In the genomic region with DNA sequence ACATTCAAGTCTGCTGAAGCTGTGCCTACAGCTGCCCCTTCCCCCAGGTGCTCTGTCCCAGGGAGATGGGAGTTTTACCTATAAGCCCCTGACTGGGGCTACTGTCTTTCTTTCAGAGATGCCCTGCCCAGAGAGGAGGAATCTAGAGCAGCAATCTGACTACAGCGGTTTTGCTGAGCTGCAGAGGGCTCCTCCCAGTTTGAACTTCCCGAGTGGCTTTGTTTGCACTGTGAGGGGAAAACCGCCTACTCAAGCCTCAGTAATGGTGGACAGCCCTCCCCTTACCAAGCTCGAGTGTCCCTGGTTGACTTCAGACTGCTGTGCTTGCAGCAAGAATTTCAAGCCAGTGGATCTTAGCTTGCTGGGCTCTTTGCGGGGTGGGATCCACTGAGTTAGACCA, we compare ENCODE assay signal across 8 cellular contexts. TPM values are rescaled to one million over a fixed set of nuclear protein-coding genes. Genes with fewer than 3 reads are reported as not detected.
DNase-seq lines count a peak whose midpoint lies in the region; ATAC-seq and TF ChIP-seq lines count a peak whose summit lies in the region.
"Not testable (repeated sequence)": the region's sequence is repeated elsewhere in the genome, so short reads cannot be mapped to it uniquely, and the experiment has no call there.
"Had no signal": no experiment of that assay in that cellular context is flagged by ENCODE, and none has a peak within 500 bp of the region (broad histone marks: within the 10 kb centered on the region; RNA-seq: fewer than 3 reads in every experiment).

No MANE protein-coding gene starts in this region.

- peak overlapping the region; percentile 20 to 74 (median 53); a peak in 3 of 7 replicates for H3K27ac Mint-ChIP-seq in H9
- not testable (repeated sequence) for H3K27ac Mint-ChIP-seq in WTC11

- H3K56ac ChIP-seq in H9 (ENCODE audit: insufficient read length, low read depth, low read length), result not testable (repeated sequence)

- not testable (repeated sequence) for H2AK5ac ChIP-seq in H9 (ENCODE audit: insufficient read length, low read length)

- H3K4me1 Mint-ChIP-seq in H9, result peaks cover 19 to 20% of the 10 kb centered on the region in 2 experiments
- H3K4me1 Mint-ChIP-seq in WTC11, result peaks cover 16% of the 10 kb centered on the region

- not testable (repeated sequence) for H2BK15ac ChIP-seq in H9 (ENCODE audit: low read depth, low read length)

- H3K9ac ChIP-seq in H9 (ENCODE audit: extremely low read depth, insufficient read length, low read length); iPS-18a (ENCODE audit: low read length): not testable (repeated sequence)

- H3K79me2 ChIP-seq in H9 (ENCODE audit: insufficient read depth, low read length), result not testable (repeated sequence)

- 0 out of 2 replicates have a peak overlapping the region, but pooled peaks have one; percentile 68 for H3K14ac ChIP-seq in H9 (ENCODE audit: insufficient read depth, low read length)

- CTCF ChIA-PET in WTC11 (lab: Charles Lee), result not testable (repeated sequence)

- DNase-seq in H9 (peak; percentile 31), NCI-H2227 (lab: John Stamatoyannopoulos, UW; ENCODE audit: unreplicated experiment) (peak; percentile 39), NCI-H69 (lab: John Stamatoyannopoulos, UW) (peak; percentile 11)
- DNase-seq in WTC11 (ENCODE audit: low spot score), result not testable (repeated sequence)

- H3K23me2 ChIP-seq in H9 (ENCODE audit: insufficient read length, low read depth, low read length, poor library complexity, severe bottlenecking), result not testable (repeated sequence)

- not testable (repeated sequence) for H4K5ac ChIP-seq in H9 (ENCODE audit: insufficient read length, low read depth, low read length)

- not testable (repeated sequence) for H4K20me1 ChIP-seq in H9 (ENCODE audit: control insufficient read depth, insufficient read depth, insufficient read length)

- H2BK12ac ChIP-seq in H9 (ENCODE audit: insufficient read length, low read depth, low read length), result not testable (repeated sequence)

- not testable (repeated sequence) for TF ChIP-seq CTCF in H9 (conservative IDR thresholded peaks at IDR 0.05); WTC11 (IDR thresholded peaks at IDR 0.05)

- not testable (repeated sequence) for H4K91ac ChIP-seq in H9 (ENCODE audit: insufficient read length, low read depth, low read length)

- H3K79me1 ChIP-seq in H9 (ENCODE audit: insufficient read depth, low read depth, low read length, poor library complexity, severe bottlenecking), result not testable (repeated sequence)

- peaks cover 15 to 44% (median 18%) of the 10 kb centered on the region in 3 experiments for H3K36me3 Mint-ChIP-seq in H9 (ENCODE audit: insufficient read depth in 1 of 3, low read depth in 3 of 3)
- peaks cover 41% of the 10 kb centered on the region for H3K36me3 Mint-ChIP-seq in WTC11

- not testable (repeated sequence) for H3K4me3 Mint-ChIP-seq in H9, WTC11

- H3K4me3 ChIP-seq in iPS-18a (ENCODE audit: low read length), result not testable (repeated sequence)

- H3K4me2 ChIP-seq in H9 (ENCODE audit: insufficient read depth, insufficient read length, low read length), result not testable (repeated sequence)

- POLR2A ChIA-PET in WTC11 (lab: Charles Lee), result not testable (repeated sequence)

- not testable (repeated sequence) for H3K27me3 Mint-ChIP-seq in H9 (ENCODE audit: low read depth); WTC11 (ENCODE audit: low read depth)

- not testable (repeated sequence) for H2BK5ac ChIP-seq in H9 (ENCODE audit: insufficient read length, low read length)

- H3K9me3 ChIP-seq in H9 (ENCODE audit: control insufficient read depth, low read depth, low read length); iPS-18a (ENCODE audit: control insufficient read depth, low read depth, low read length): not testable (repeated sequence)

- not testable (repeated sequence) for H3K18ac ChIP-seq in H9 (ENCODE audit: insufficient read length, low read depth, low read length)

- H3K4me1 ChIP-seq in H9 (ENCODE audit: insufficient read depth, low read length); iPS-18a (ENCODE audit: control insufficient read depth, low read depth, low read length): not testable (repeated sequence)

- WGBS in H9 (ENCODE audit: extremely low coverage, insufficient read length, low lambda C conversion rate), result no CpG with 5 or more reads among the region's 5 CpGs

- not testable (repeated sequence) for H2BK20ac ChIP-seq in H9 (ENCODE audit: low read depth, low read length, poor library complexity, severe bottlenecking)

- not testable (repeated sequence) for H4K8ac ChIP-seq in H9 (replicated peaks; ENCODE audit: insufficient read length, low read depth, low read length)

- H2AFZ ChIP-seq in H9 (ENCODE audit: low read length), result not testable (repeated sequence)

- H3K36me3 ChIP-seq in iPS-18a (ENCODE audit: control insufficient read depth, low read depth, low read length), result not testable (repeated sequence)

- ATAC-seq in WTC11, result peak; percentile 80

- not testable (repeated sequence) for H3K23ac ChIP-seq in H9 (ENCODE audit: insufficient read length, low read depth, low read length)

- not testable (repeated sequence) for H3T11ph ChIP-seq in H9 (ENCODE audit: low read length)

- H3K9me3 Mint-ChIP-seq in H9, result peaks cover 29 to 31% of the 10 kb centered on the region in 2 experiments
- H3K9me3 Mint-ChIP-seq in WTC11, result peaks cover 39% of the 10 kb centered on the region

- not testable (repeated sequence) for H3K4ac ChIP-seq in H9 (ENCODE audit: low read depth, low read length)

- not testable (repeated sequence) for H2BK120ac ChIP-seq in H9 (ENCODE audit: low read depth, low read length, poor library complexity, severe bottlenecking)

- not testable (repeated sequence) for H3K27me3 ChIP-seq in H9 (ENCODE audit: insufficient read depth, low read length); iPS-18a (ENCODE audit: control insufficient read depth, insufficient read depth, low read length)

- H3K27ac ChIP-seq in H9 (ENCODE audit: insufficient read length, low read depth, low read length), result not testable (repeated sequence)
- H3K27ac ChIP-seq in iPS-18a (ENCODE audit: low read length), result peak overlapping the region; percentile 24

RNA-seq across cellular contexts. Expression of gene RPRM, which starts 35.9 kb away (rescaled TPM):
- total RNA-seq in H9 (2021), result 38.4 and 41.3 TPM in 2 replicates
- 25.4 to 29.0 TPM (median 28.1 TPM) in 3 replicates for total RNA-seq in WTC11 (2021)
- total RNA-seq: B cell, Caco-2, HFFc6 had no signal
